ENCODE assay signal across 1 cellular context in the genomic region with DNA sequence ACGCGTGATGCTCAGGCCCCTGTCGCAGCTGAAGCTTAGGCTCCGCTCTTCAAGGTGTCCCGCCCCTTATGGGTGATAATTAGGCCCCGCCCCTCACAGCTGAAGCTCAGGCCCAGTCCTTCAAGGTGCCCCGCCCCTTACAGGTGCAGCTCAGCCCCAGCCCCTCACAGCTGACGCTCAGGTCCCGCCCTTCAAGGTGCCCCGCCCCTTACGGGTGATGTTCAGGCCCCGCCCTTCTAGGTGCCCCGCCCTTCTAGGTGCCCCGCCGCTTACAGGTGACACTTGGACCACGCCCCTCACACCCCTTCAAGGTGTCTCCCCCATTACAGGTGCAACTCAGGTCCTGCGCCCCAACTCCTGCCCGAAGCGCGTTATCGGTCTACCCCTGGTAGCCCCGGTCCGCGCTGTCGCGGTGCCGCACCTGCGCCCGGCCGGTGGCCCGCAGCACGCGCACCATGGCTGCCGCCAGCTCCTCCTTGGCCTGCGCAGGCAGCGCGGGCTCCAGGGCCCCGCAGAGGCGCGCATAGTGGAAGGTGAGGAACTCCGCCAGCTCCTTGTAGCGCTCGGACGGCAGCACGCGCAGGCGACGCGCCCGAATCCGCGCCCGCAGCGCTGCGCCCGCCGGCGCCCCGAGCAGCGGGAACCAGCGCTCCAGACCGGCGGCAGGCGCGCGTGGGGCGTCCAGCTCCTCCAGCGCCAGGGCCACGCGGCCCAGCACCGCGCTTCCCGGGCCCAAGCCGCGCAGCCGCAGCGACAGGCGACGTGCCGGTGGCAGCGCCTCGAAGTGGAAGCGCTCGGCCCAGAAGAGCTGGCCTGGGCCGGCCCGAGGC.
TF ChIP-seq lines count a peak whose summit lies in the region.

No MANE protein-coding gene starts in this region.

TF ChIP-seq in K562, 482 proteins besides CTCF, POLR2A, EP300 and RAD21:
- no peak for TF ChIP-seq MCM2 (IDR thresholded peaks at IDR 0.05; ENCODE audit: low read depth)
- TF ChIP-seq, protein P1, sequence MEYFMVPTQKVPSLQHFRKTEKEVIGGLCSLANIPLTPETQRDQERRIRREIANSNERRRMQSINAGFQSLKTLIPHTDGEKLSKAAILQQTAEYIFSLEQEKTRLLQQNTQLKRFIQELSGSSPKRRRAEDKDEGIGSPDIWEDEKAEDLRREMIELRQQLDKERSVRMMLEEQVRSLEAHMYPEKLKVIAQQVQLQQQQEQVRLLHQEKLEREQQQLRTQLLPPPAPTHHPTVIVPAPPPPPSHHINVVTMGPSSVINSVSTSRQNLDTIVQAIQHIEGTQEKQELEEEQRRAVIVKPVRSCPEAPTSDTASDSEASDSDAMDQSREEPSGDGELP (CRISPR knock-in tag; IDR thresholded peaks at IDR 0.05; ENCODE audit: borderline replicate concordance) = peak; percentile 66; the same call in 1 of the 2 replicates
- TF ChIP-seq PRMT5 (CRISPR knock-in tag; IDR thresholded peaks at IDR 0.05) = no peak
